Comparison of ENCODE assay signal across 9 cellular contexts in the genomic region with DNA sequence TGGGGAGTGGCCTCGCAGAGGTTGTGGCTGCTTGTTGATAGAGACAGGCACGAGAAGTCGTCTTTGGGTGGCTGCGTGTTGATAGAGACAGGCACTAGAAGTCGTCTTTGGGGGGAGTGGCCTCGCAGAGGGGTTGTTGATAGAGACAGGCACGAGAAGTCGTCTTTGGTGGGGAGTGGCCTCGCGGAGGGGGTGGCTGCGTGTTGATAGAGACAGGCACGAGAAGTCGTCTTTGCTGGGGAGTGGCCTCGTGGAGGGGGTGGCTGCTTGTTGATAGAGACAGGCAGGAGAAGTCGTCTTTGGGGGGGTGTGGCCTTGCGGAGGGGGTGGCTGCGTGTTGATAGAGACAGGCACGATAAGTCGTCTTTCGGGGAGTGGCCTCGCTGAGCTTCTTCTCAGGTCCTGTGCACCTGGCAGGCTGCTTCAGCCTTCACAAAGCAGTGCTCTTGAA.
DNase-seq lines count a peak whose midpoint lies in the region; ATAC-seq and TF ChIP-seq lines count a peak whose summit lies in the region.
"Had no signal": no experiment of that assay in that cellular context is flagged by ENCODE, and none has a peak within 500 bp of the region (broad histone marks: within the 10 kb centered on the region; RNA-seq: fewer than 3 reads in every experiment).

No MANE protein-coding gene starts in this region.

- intact Hi-C loops in CD4-positive, alpha-beta memory T cell (cut with micrococcal nuclease): no loop called here

- POLR2A ChIA-PET in CD4-positive, alpha-beta memory T cell (lab: Charles Lee; ENCODE audit: partially characterized antibody): no interaction called here

- H3K79me2 ChIP-seq in osteoblast (ENCODE audit: insufficient read depth, low read length): peaks cover 3% of the 10 kb centered on the region

- CTCF ChIA-PET in CD4-positive, alpha-beta memory T cell (lab: Charles Lee; ENCODE audit: partially characterized antibody): no interaction called here

- H2AFZ ChIP-seq in osteoblast (ENCODE audit: low read length): peak overlapping the region; percentile 40

- peak overlapping the region in 6 of 7 donors; percentile 56 to 97 (median 92) for H3K27ac Mint-ChIP-seq in CD4-positive, alpha-beta memory T cell
- peak overlapping the region in 2 of 3 donors; percentile 7 to 25 for H3K27ac Mint-ChIP-seq in IgD-negative memory B cell

- in situ Hi-C loops in GM13976 (cut with MboI; ENCODE audit: low sequenced_read_pairs, unreplicated experiment): no loop called here

- H3K9me3 ChIP-seq in CD4-positive, alpha-beta memory T cell (ENCODE audit: control insufficient read depth in 1 of 2, low read length in 2 of 2): no peaks in the 10 kb centered on the region
- no peaks in the 10 kb centered on the region for H3K9me3 ChIP-seq in esophagus (ENCODE audit: control insufficient read depth in 2 of 2, insufficient read depth in 1 of 2, low read depth in 1 of 2, low read length in 1 of 2)
- no peaks in the 10 kb centered on the region for H3K9me3 ChIP-seq in osteoblast (ENCODE audit: low read depth, low read length)

- H3K9me3 Mint-ChIP-seq in CD4-positive, alpha-beta memory T cell: peaks cover 0 to 17% (median 7%) of the 10 kb centered on the region in 8 donors
- H3K9me3 Mint-ChIP-seq in IgD-negative memory B cell: peaks cover 0 to 5% (median 4%) of the 10 kb centered on the region in 3 donors

- H4K20me1 ChIP-seq in osteoblast (ENCODE audit: insufficient read depth, low read length): peaks cover 6% of the 10 kb centered on the region

- peaks cover 34 to 63% (median 48%) of the 10 kb centered on the region in 4 donors for H3K4me1 Mint-ChIP-seq in CD4-positive, alpha-beta memory T cell
- H3K4me1 Mint-ChIP-seq in IgD-negative memory B cell: peaks cover 25 to 39% (median 38%) of the 10 kb centered on the region in 3 donors

- H3K27me3 Mint-ChIP-seq in CD4-positive, alpha-beta memory T cell: no peaks in the 10 kb centered on the region
- no peaks in the 10 kb centered on the region for H3K27me3 Mint-ChIP-seq in IgD-negative memory B cell

- peaks cover 8 to 35% of the 10 kb centered on the region in 2 donors for H3K36me3 Mint-ChIP-seq in CD4-positive, alpha-beta memory T cell
- peaks cover 23% of the 10 kb centered on the region for H3K36me3 Mint-ChIP-seq in IgD-negative memory B cell

- 15 to 21% methylated on average over 18 to 21 of the region's 21 CpGs for WGBS in esophagus, 2 donors

- H3K4me2 ChIP-seq in osteoblast (ENCODE audit: insufficient read depth, low read length): peak overlapping the region; percentile 84

- H3K4me3 ChIP-seq in CD4-positive, alpha-beta memory T cell (ENCODE audit: low read length in 2 of 2): no peak overlapping the region
- H3K4me3 ChIP-seq in esophagus (ENCODE audit: low read depth in 1 of 2, low read length in 2 of 2): peak overlapping the region; percentile 40 to 48
- H3K4me3 ChIP-seq in osteoblast (ENCODE audit: insufficient read depth, low read length): peak overlapping the region; percentile 69
- H3K4me3 ChIP-seq: left lung had no signal

- peak overlapping the region; percentile 77 to 89 (median 80) for H3K4me3 Mint-ChIP-seq in CD4-positive, alpha-beta memory T cell
- H3K4me3 Mint-ChIP-seq in IgD-negative memory B cell: peak overlapping the region in 1 of 4 donors; percentile 5

- TF ChIP-seq CTCF in osteoblast (IDR thresholded peaks at IDR 0.05; ENCODE audit: extremely low read depth, low read depth, low read length) (no peak), GM13976 (IDR thresholded peaks at IDR 0.05; ENCODE audit: borderline replicate concordance, control extremely low read depth, extremely low read depth, insufficient read depth, missing control alignments) (no peak)

- ATAC-seq in HG02623 (IDR thresholded peaks at IDR 0.05; ENCODE audit: unreplicated experiment): no peak

- peak in 1 of 5 donors; percentile 43 for DNase-seq in CD4-positive, alpha-beta memory T cell
- no peak for DNase-seq in osteoblast (ENCODE audit: insufficient read length, low spot score, missing footprints)
- no peak for DNase-seq in GM13976 (ENCODE audit: low spot score)
- DNase-seq in HK-2 (ENCODE audit: unreplicated experiment): no peak
- DNase-seq in activated CD4-positive, alpha-beta T cell treated with anti-CD3 and anti-CD28 coated beads for 1 hour: no peak
- DNase-seq: left lung had no signal

- H3K36me3 ChIP-seq in CD4-positive, alpha-beta memory T cell (ENCODE audit: insufficient read depth, low read length): no peaks in the 10 kb centered on the region
- no peaks in the 10 kb centered on the region for H3K36me3 ChIP-seq in esophagus (ENCODE audit: control insufficient read depth in 2 of 2, insufficient read depth in 2 of 2, low read length in 1 of 2)
- no peaks in the 10 kb centered on the region for H3K36me3 ChIP-seq in osteoblast (ENCODE audit: insufficient read depth, low read length)
- H3K36me3 ChIP-seq: left lung had no signal

- H3K27ac ChIP-seq in CD4-positive, alpha-beta memory T cell (ENCODE audit: low read depth, low read length): no peak overlapping the region
- H3K27ac ChIP-seq in esophagus (ENCODE audit: low read depth in 2 of 2, low read length in 1 of 2) (peak overlapping the region in 1 of 2 donors; percentile 66), osteoblast (ENCODE audit: low read depth, low read length) (no peak overlapping the region)
- H3K27ac ChIP-seq: left lung had no signal

- H3K4me1 ChIP-seq in CD4-positive, alpha-beta memory T cell (ENCODE audit: insufficient read depth, low read length): peaks cover 24% of the 10 kb centered on the region
- peaks cover 3 to 14% of the 10 kb centered on the region in 2 donors for H3K4me1 ChIP-seq in esophagus (ENCODE audit: control insufficient read depth in 2 of 2, insufficient read depth in 2 of 2, low read length in 1 of 2)
- H3K4me1 ChIP-seq in osteoblast (ENCODE audit: insufficient read depth, low read length): peaks cover 28% of the 10 kb centered on the region

- H3K27me3 ChIP-seq in CD4-positive, alpha-beta memory T cell (ENCODE audit: insufficient read depth, low read length): no peaks in the 10 kb centered on the region
- H3K27me3 ChIP-seq in esophagus (ENCODE audit: control insufficient read depth in 1 of 2, insufficient read depth in 2 of 2, low read length in 2 of 2) (no peaks in the 10 kb centered on the region), osteoblast (ENCODE audit: insufficient read depth, low read length) (no peaks in the 10 kb centered on the region)
- H3K27me3 ChIP-seq: left lung had no signal

Comparison
In these comparisons a context has a peak if more than half of its experiments do, and no peak if none do; other contexts are left out.
1. H3K4me3 ChIP-seq: peak in esophagus (2 of 2) and osteoblast (single experiment); none in CD4-positive, alpha-beta memory T cell (0 of 2).